In genomic region chr2:219252084-219252483, GRCh38 we compare ENCODE assay signal across 8 cellular contexts. TPM values are rescaled to one million over a fixed set of nuclear protein-coding genes. Genes with fewer than 3 reads are reported as not detected.
A peak's percentile ranks its signal among the peaks of the same experiment; 100 is the strongest.
DNase-seq lines count a peak whose midpoint lies in the region; ATAC-seq, FAIRE-seq and TF ChIP-seq lines count a peak whose summit lies in the region.

No MANE protein-coding gene starts in this region.

- H3K4me1 Mint-ChIP-seq in activated T-helper 17 cell treated with anti-CD3 and anti-CD28 coated beads, Interleukin-2, amount 50 U/mL, for 72 hours = peaks cover 53% of the 10 kb centered on the region

- TF ChIP-seq CTCF in HepG2 (CRISPR knock-in tag; IDR thresholded peaks at IDR 0.05) = no peak
- TF ChIP-seq CTCF in right lobe of liver (IDR thresholded peaks at IDR 0.05) = no peak
- no peak for TF ChIP-seq CTCF in liver (IDR thresholded peaks at IDR 0.05; ENCODE audit: low read depth, low read length, missing input control)
- TF ChIP-seq CTCF in upper lobe of right lung (IDR thresholded peaks at IDR 0.05) = no peak
- no peak for TF ChIP-seq CTCF in GM13976 (IDR thresholded peaks at IDR 0.05; ENCODE audit: borderline replicate concordance, control extremely low read depth, extremely low read depth, insufficient read depth, missing control alignments)

- H3K4me2 ChIP-seq in HepG2 (ENCODE audit: low read depth, low read length) = no peak overlapping the region

- ATAC-seq in HepG2 (no peak), right lobe of liver (no peak), upper lobe of right lung (no peak), GM21447 (IDR thresholded peaks at IDR 0.05; ENCODE audit: unreplicated experiment) (no peak)
- no peak for ATAC-seq in activated T-helper 17 cell treated with anti-CD3 and anti-CD28 coated beads, Interleukin-2, amount 50 U/mL, for 72 hours (replicated peaks)

- H3K9ac ChIP-seq in HepG2 (ENCODE audit: insufficient read depth, low read depth, low read length) = no peak overlapping the region
- no peak overlapping the region for H3K9ac ChIP-seq in liver (ENCODE audit: low read depth in 1 of 2, low read length in 2 of 2)

- no peaks in the 10 kb centered on the region for H3K9me3 ChIP-seq in HepG2 (ENCODE audit: low read length)
- H3K9me3 ChIP-seq in right lobe of liver = no peaks in the 10 kb centered on the region
- H3K9me3 ChIP-seq in liver (ENCODE audit: control insufficient read depth in 4 of 4, low read length in 3 of 4) = no peaks in the 10 kb centered on the region
- no peaks in the 10 kb centered on the region for H3K9me3 ChIP-seq in upper lobe of right lung

- TF ChIP-seq POLR2A in HepG2 (IDR thresholded peaks at IDR 0.05; ENCODE audit: insufficient read depth in 1 of 2, low read depth in 2 of 2, low read length in 2 of 2) = no peak
- no peak for TF ChIP-seq POLR2A in right lobe of liver (IDR thresholded peaks at IDR 0.05)

- no peaks in the 10 kb centered on the region for H3K9me3 Mint-ChIP-seq in activated T-helper 17 cell treated with anti-CD3 and anti-CD28 coated beads, Interleukin-2, amount 50 U/mL, for 72 hours

- POLR2A ChIA-PET in HepG2 (lab: Yijun Ruan, JAX) = interaction anchor here (0.7 to 5.7 kb wide), 4 partner anchors 9 to 44 kb away, joined by 3 to 73 read pairs (median 4); partner anchors contain the start of genes DNAJB2 and ZFAND2B

- H3K27me3 Mint-ChIP-seq in activated T-helper 17 cell treated with anti-CD3 and anti-CD28 coated beads, Interleukin-2, amount 50 U/mL, for 72 hours = no peaks in the 10 kb centered on the region

- H3K27me3 ChIP-seq in HepG2 (ENCODE audit: control insufficient read depth in 1 of 2, insufficient read depth in 2 of 2, low read length in 2 of 2) = peaks cover 2 to 35% of the 10 kb centered on the region in 2 experiments; a peak in 4 of 5 replicates
- H3K27me3 ChIP-seq in right lobe of liver = no peaks in the 10 kb centered on the region
- H3K27me3 ChIP-seq in liver (ENCODE audit: control insufficient read depth in 4 of 4, insufficient read depth in 4 of 4, low read length in 3 of 4) = no peaks in the 10 kb centered on the region
- no peaks in the 10 kb centered on the region for H3K27me3 ChIP-seq in upper lobe of right lung

- TF ChIP-seq EP300 in HepG2 (IDR thresholded peaks at IDR 0.05; ENCODE audit: low read depth in 2 of 2, low read length in 2 of 2) (no peak), HepG2 (CRISPR knock-in tag; IDR thresholded peaks at IDR 0.05; ENCODE audit: borderline replicate concordance) (no peak)

- TF ChIP-seq RAD21 in HepG2 (CRISPR knock-in tag; IDR thresholded peaks at IDR 0.05) (no peak), liver (IDR thresholded peaks at IDR 0.05) (no peak)

- H3K36me3 Mint-ChIP-seq in activated T-helper 17 cell treated with anti-CD3 and anti-CD28 coated beads, Interleukin-2, amount 50 U/mL, for 72 hours (ENCODE audit: low read depth) = peaks cover 66% of the 10 kb centered on the region

- no peak overlapping the region for H2AFZ ChIP-seq in HepG2 (ENCODE audit: low read length)

- no peak overlapping the region for H3K27ac ChIP-seq in HepG2 (ENCODE audit: extremely low read length, insufficient read depth, low read length)
- H3K27ac ChIP-seq in right lobe of liver = peak overlapping the region in 1 of 3 donors; percentile 60
- H3K27ac ChIP-seq in liver (ENCODE audit: low read depth in 1 of 2, low read length in 2 of 2) = peak overlapping the region; percentile 42 to 52
- H3K27ac ChIP-seq in upper lobe of right lung = peak overlapping the region; percentile 81

- intact Hi-C loops in HepG2 (cut with micrococcal nuclease; ENCODE audit: unreplicated experiment) (no loop called here), right lobe of liver (cut with DNase I) (no loop called here), upper lobe of right lung (cut with DNase I) (no loop called here)

- H3K4me3 ChIP-seq in HepG2 (replicated peaks in 1 of 3; ENCODE audit: insufficient read depth in 1 of 3, low read depth in 2 of 3, low read length in 3 of 3) (no peak overlapping the region), right lobe of liver (peak overlapping the region in 1 of 3 donors; percentile 67), liver (ENCODE audit: low read depth in 1 of 3, low read length in 3 of 3) (no peak overlapping the region), upper lobe of right lung (peak overlapping the region; percentile 77)

- no TSS peak for BruUV-seq in HepG2 (replicated peaks; lab: Mats Ljungman, UMichigan)

- H3K36me3 ChIP-seq in HepG2 (replicated peaks in 1 of 2; ENCODE audit: control insufficient read depth in 1 of 2, insufficient read depth in 2 of 2, low read length in 2 of 2) (peaks cover 1 to 13% of the 10 kb centered on the region in 2 experiments; a peak in 4 of 5 replicates), right lobe of liver (peaks cover 0 to 5% (median 2%) of the 10 kb centered on the region in 4 donors), liver (ENCODE audit: control insufficient read depth in 4 of 4, insufficient read depth in 3 of 4, low read depth in 1 of 4, low read length in 3 of 4) (peaks cover 0 to 3% (median 0%) of the 10 kb centered on the region in 4 donors), upper lobe of right lung (peaks cover 16% of the 10 kb centered on the region)

- WGBS in HepG2 (ENCODE audit: low lambda C conversion rate) = 77% methylated on average over 5 of the region's 5 CpGs
- WGBS in right lobe of liver (ENCODE audit: insufficient coverage, low coverage, low lambda C conversion rate, missing lambda C conversion rate) = 73% methylated on average over 2 of the region's 5 CpGs
- WGBS in liver = 85% methylated on average over 5 of the region's 5 CpGs

- H3K4me3 Mint-ChIP-seq in activated T-helper 17 cell treated with anti-CD3 and anti-CD28 coated beads, Interleukin-2, amount 50 U/mL, for 72 hours = peak overlapping the region; percentile 81

- H3K27ac Mint-ChIP-seq in activated T-helper 17 cell treated with anti-CD3 and anti-CD28 coated beads, Interleukin-2, amount 50 U/mL, for 72 hours = peak overlapping the region; percentile 95

- no peak for FAIRE-seq in HepG2 (lab: Jason Lieb, UNC)

- CTCF ChIA-PET in HepG2 (lab: Yijun Ruan, JAX; ENCODE audit: low intra/inter-chr PET ratio, low total read pairs) = interaction anchor here (0.6 kb wide), 1 partner anchor 40 kb away, joined by 3 read pairs; no protein-coding TSS in a partner anchor

- DNase-seq in HepG2 (ENCODE audit: low spot score) = no peak
- DNase-seq in right lobe of liver = no peak
- DNase-seq in upper lobe of right lung = no peak
- DNase-seq in GM13976 (ENCODE audit: low spot score) = no peak
- no peak for DNase-seq in occipital lobe (lab: John Stamatoyannopoulos, UW)

- no peaks in the 10 kb centered on the region for H4K20me1 ChIP-seq in HepG2 (ENCODE audit: insufficient read depth, low read length)

- in situ Hi-C loops in HepG2 (cut with HindIII; ENCODE audit: extremely low pct_ligation_motif_present, low pct_unique_long_range_greater_than_20kb) = no loop called here
- in situ Hi-C loops in GM13976 (cut with MboI; ENCODE audit: low sequenced_read_pairs, unreplicated experiment) = no loop called here

- H3K4me1 ChIP-seq in HepG2 (ENCODE audit: insufficient read depth, low read length) (peaks cover 71% of the 10 kb centered on the region), right lobe of liver (peaks cover 2 to 40% (median 21%) of the 10 kb centered on the region in 4 donors), liver (ENCODE audit: control insufficient read depth in 4 of 4, insufficient read depth in 4 of 4, low read length in 3 of 4) (peaks cover 19 to 58% (median 45%) of the 10 kb centered on the region in 4 donors), upper lobe of right lung (peaks cover 51% of the 10 kb centered on the region)

- no peaks in the 10 kb centered on the region for H3K79me2 ChIP-seq in HepG2 (ENCODE audit: insufficient read depth, low read length)

RNA-seq across cellular contexts. Expression of gene TUBA4B, which starts 1.0 kb away (rescaled TPM):
- total RNA-seq in HepG2 (2016; rRNA removed; fragmentation: Illumina TruSeq; extraction: Trizol) (0.18 and 0.29 TPM in 2 replicates), right lobe of liver (1 to 10 TPM in 1 of 6 experiments, under 1 TPM in 3, not detected in 2; 0.27 to 2.0 (median 0.57) TPM), liver (under 1 TPM in 1 of 2 donors, not detected in 1; 0.08 TPM), upper lobe of right lung (not detected), occipital lobe (not detected)
- 0.30 and 0.35 TPM in 2 replicates for total RNA-seq in HepG2 (2016; cell fraction: cytosol; rRNA removed; fragmentation: Illumina TruSeq; extraction: Trizol; ENCODE audit: low read depth)
- 0.18 and 0.24 TPM in 2 replicates for total RNA-seq in HepG2 (2016; cell fraction: insoluble cytoplasmic fraction; rRNA removed; fragmentation: Illumina TruSeq; extraction: Trizol)
- 0.34 and 0.41 TPM in 2 replicates for total RNA-seq in HepG2 (2016; cell fraction: membrane; rRNA removed; fragmentation: Illumina TruSeq; extraction: Trizol)
- 0.28 TPM in 1 of 2 replicates, not detected in the other for total RNA-seq in HepG2 (2016; cell fraction: nucleus; rRNA removed; fragmentation: Illumina TruSeq; extraction: Trizol)
- polyA plus RNA-seq in HepG2 (2011; rRNA removed) (0.18 and 0.22 TPM in 2 replicates), liver (under 1 TPM; 0.19 to 0.20 TPM)
- 0.32 and 0.55 TPM in 2 replicates for polyA plus RNA-seq in HepG2 (2011; cell fraction: cytosol; rRNA removed)
- polyA plus RNA-seq in HepG2 (2011; cell fraction: nucleus; rRNA removed) = 0.19 and 0.21 TPM in 2 replicates
- not detected in 2 replicates for polyA plus RNA-seq in HepG2 (2012)
- 0.10 and 0.15 TPM in 2 replicates for polyA plus RNA-seq in HepG2 (2016; cell fraction: cytosol; fragmentation: Illumina TruSeq; extraction: Trizol; ENCODE audit: low read depth)
- polyA plus RNA-seq in HepG2 (2016; cell fraction: insoluble cytoplasmic fraction; fragmentation: Illumina TruSeq; extraction: Trizol; ENCODE audit: low read depth) = 0.27 and 0.32 TPM in 2 replicates
- polyA plus RNA-seq in HepG2 (2016; cell fraction: membrane; fragmentation: Illumina TruSeq; extraction: Trizol; ENCODE audit: low read depth) = 0.21 and 0.30 TPM in 2 replicates
- polyA plus RNA-seq in HepG2 (2016; cell fraction: nucleus; fragmentation: Illumina TruSeq; extraction: Trizol; ENCODE audit: insufficient read depth, low read depth) = 0.57 TPM in 1 of 2 replicates, not detected in the other
- 0.19 TPM in 1 of 2 replicates, not detected in the other for polyA minus RNA-seq in HepG2 (2011; rRNA and poly(A)+ RNA removed; ENCODE audit: low replicate concordance)
- polyA minus RNA-seq in HepG2 (2011; cell fraction: cytosol; rRNA and poly(A)+ RNA removed) = not detected in 2 replicates
- not detected in 2 replicates for polyA minus RNA-seq in HepG2 (2011; cell fraction: nucleus; rRNA and poly(A)+ RNA removed)
- not detected for total RNA-seq in activated T-helper 17 cell treated with anti-CD3 and anti-CD28 coated beads, Interleukin-2, amount 50 U/mL, for 72 hours

RNA-seq across cellular contexts. Expression of gene TUBA4A, which starts 1.6 kb away (rescaled TPM):
- total RNA-seq in HepG2 (2016; rRNA removed; fragmentation: Illumina TruSeq; extraction: Trizol) (0.97 and 1.3 TPM in 2 replicates), right lobe of liver (100 to 1,000 TPM in 1 of 6 experiments, 10 to 100 TPM in 5; 14.9 to 114 (median 35.6) TPM), liver (10 to 100 TPM; 16.2 to 25.5 TPM), upper lobe of right lung (45.4 TPM), occipital lobe (2.7 TPM)
- 0.10 and 0.18 TPM in 2 replicates for total RNA-seq in HepG2 (2016; cell fraction: cytosol; rRNA removed; fragmentation: Illumina TruSeq; extraction: Trizol; ENCODE audit: low read depth)
- 1.2 and 2.1 TPM in 2 replicates for total RNA-seq in HepG2 (2016; cell fraction: insoluble cytoplasmic fraction; rRNA removed; fragmentation: Illumina TruSeq; extraction: Trizol)
- total RNA-seq in HepG2 (2016; cell fraction: membrane; rRNA removed; fragmentation: Illumina TruSeq; extraction: Trizol) = 0.34 and 0.52 TPM in 2 replicates
- total RNA-seq in HepG2 (2016; cell fraction: nucleus; rRNA removed; fragmentation: Illumina TruSeq; extraction: Trizol) = 0.78 and 0.81 TPM in 2 replicates
- polyA plus RNA-seq in HepG2 (2011; rRNA removed) (12.7 and 19.5 TPM in 2 replicates), liver (10 to 100 TPM; 37.6 to 63.1 TPM)
- polyA plus RNA-seq in HepG2 (2011; cell fraction: cytosol; rRNA removed) = 10.0 and 11.2 TPM in 2 replicates
- 37.1 and 38.2 TPM in 2 replicates for polyA plus RNA-seq in HepG2 (2011; cell fraction: nucleus; rRNA removed)
- polyA plus RNA-seq in HepG2 (2012) = 15.6 and 17.6 TPM in 2 replicates
- polyA plus RNA-seq in HepG2 (2016; cell fraction: cytosol; fragmentation: Illumina TruSeq; extraction: Trizol; ENCODE audit: low read depth) = 0.87 and 1.3 TPM in 2 replicates
- 2.8 TPM in 2 replicates for polyA plus RNA-seq in HepG2 (2016; cell fraction: insoluble cytoplasmic fraction; fragmentation: Illumina TruSeq; extraction: Trizol; ENCODE audit: low read depth)
- polyA plus RNA-seq in HepG2 (2016; cell fraction: membrane; fragmentation: Illumina TruSeq; extraction: Trizol; ENCODE audit: low read depth) = 0.76 and 1.1 TPM in 2 replicates
- polyA plus RNA-seq in HepG2 (2016; cell fraction: nucleus; fragmentation: Illumina TruSeq; extraction: Trizol; ENCODE audit: insufficient read depth, low read depth) = 1.9 and 3.4 TPM in 2 replicates
- 6.5 and 116 TPM in 2 replicates for polyA minus RNA-seq in HepG2 (2011; rRNA and poly(A)+ RNA removed; ENCODE audit: low replicate concordance)
- 1.8 and 2.1 TPM in 2 replicates for polyA minus RNA-seq in HepG2 (2011; cell fraction: cytosol; rRNA and poly(A)+ RNA removed)
- 2.0 and 3.0 TPM in 2 replicates for polyA minus RNA-seq in HepG2 (2011; cell fraction: nucleus; rRNA and poly(A)+ RNA removed)
- 100 to 1,000 TPM; 347 to 530 TPM for total RNA-seq in activated T-helper 17 cell treated with anti-CD3 and anti-CD28 coated beads, Interleukin-2, amount 50 U/mL, for 72 hours

RNA-seq across cellular contexts. Expression of gene STK16, which starts 6.8 kb away (rescaled TPM):
- 27.0 and 28.0 TPM in 2 replicates for total RNA-seq in HepG2 (2016; rRNA removed; fragmentation: Illumina TruSeq; extraction: Trizol)
- 31.9 and 35.5 TPM in 2 replicates for total RNA-seq in HepG2 (2016; cell fraction: cytosol; rRNA removed; fragmentation: Illumina TruSeq; extraction: Trizol; ENCODE audit: low read depth)
- 21.9 and 24.8 TPM in 2 replicates for total RNA-seq in HepG2 (2016; cell fraction: insoluble cytoplasmic fraction; rRNA removed; fragmentation: Illumina TruSeq; extraction: Trizol)
- 61.2 and 65.9 TPM in 2 replicates for total RNA-seq in HepG2 (2016; cell fraction: membrane; rRNA removed; fragmentation: Illumina TruSeq; extraction: Trizol)
- total RNA-seq in HepG2 (2016; cell fraction: nucleus; rRNA removed; fragmentation: Illumina TruSeq; extraction: Trizol) = 19.2 and 22.9 TPM in 2 replicates
- 50.9 and 60.5 TPM in 2 replicates for polyA plus RNA-seq in HepG2 (2011; rRNA removed)
- polyA plus RNA-seq in HepG2 (2011; cell fraction: cytosol; rRNA removed) = 56.2 and 60.4 TPM in 2 replicates
- polyA plus RNA-seq in HepG2 (2011; cell fraction: nucleus; rRNA removed) = 80.4 and 87.0 TPM in 2 replicates
- 25.9 and 27.6 TPM in 2 replicates for polyA plus RNA-seq in HepG2 (2012)
- polyA plus RNA-seq in HepG2 (2016; cell fraction: cytosol; fragmentation: Illumina TruSeq; extraction: Trizol; ENCODE audit: low read depth) = 43.0 and 56.8 TPM in 2 replicates
- polyA plus RNA-seq in HepG2 (2016; cell fraction: insoluble cytoplasmic fraction; fragmentation: Illumina TruSeq; extraction: Trizol; ENCODE audit: low read depth) = 23.1 and 28.9 TPM in 2 replicates
- 54.8 and 59.8 TPM in 2 replicates for polyA plus RNA-seq in HepG2 (2016; cell fraction: membrane; fragmentation: Illumina TruSeq; extraction: Trizol; ENCODE audit: low read depth)
- 35.1 and 36.1 TPM in 2 replicates for polyA plus RNA-seq in HepG2 (2016; cell fraction: nucleus; fragmentation: Illumina TruSeq; extraction: Trizol; ENCODE audit: insufficient read depth, low read depth)
- 37.1 and 63.8 TPM in 2 replicates for polyA minus RNA-seq in HepG2 (2011; rRNA and poly(A)+ RNA removed; ENCODE audit: low replicate concordance)
- 12.2 and 18.8 TPM in 2 replicates for polyA minus RNA-seq in HepG2 (2011; cell fraction: cytosol; rRNA and poly(A)+ RNA removed)
- polyA minus RNA-seq in HepG2 (2011; cell fraction: nucleus; rRNA and poly(A)+ RNA removed) = 36.2 and 47.5 TPM in 2 replicates
- 10 to 100 TPM; 17.7 to 28.1 (median 21.9) TPM for total RNA-seq in right lobe of liver
- total RNA-seq in activated T-helper 17 cell treated with anti-CD3 and anti-CD28 coated beads, Interleukin-2, amount 50 U/mL, for 72 hours = 10 to 100 TPM; 22.0 to 30.3 TPM
- total RNA-seq in liver = 10 to 100 TPM; 14.8 to 44.3 TPM
- polyA plus RNA-seq in liver = 10 to 100 TPM in 1 of 2 donors, 1 to 10 TPM in 1; 5.8 to 32.5 TPM
- total RNA-seq in upper lobe of right lung = 21.4 TPM
- total RNA-seq in occipital lobe = 15.4 TPM

RNA-seq across cellular contexts. Expression of gene GLB1L, which starts 6.8 kb away (rescaled TPM):
- total RNA-seq in HepG2 (2016; rRNA removed; fragmentation: Illumina TruSeq; extraction: Trizol) (2.7 and 6.8 TPM in 2 replicates), right lobe of liver (1 to 10 TPM; 2.1 to 4.2 (median 2.8) TPM), liver (1 to 10 TPM; 2.8 to 5.2 TPM), upper lobe of right lung (10.0 TPM), occipital lobe (2.7 TPM)
- total RNA-seq in HepG2 (2016; cell fraction: cytosol; rRNA removed; fragmentation: Illumina TruSeq; extraction: Trizol; ENCODE audit: low read depth) = 1.8 and 3.4 TPM in 2 replicates
- 2.6 and 6.8 TPM in 2 replicates for total RNA-seq in HepG2 (2016; cell fraction: insoluble cytoplasmic fraction; rRNA removed; fragmentation: Illumina TruSeq; extraction: Trizol)
- total RNA-seq in HepG2 (2016; cell fraction: membrane; rRNA removed; fragmentation: Illumina TruSeq; extraction: Trizol) = 4.9 and 6.4 TPM in 2 replicates
- 5.0 and 7.5 TPM in 2 replicates for total RNA-seq in HepG2 (2016; cell fraction: nucleus; rRNA removed; fragmentation: Illumina TruSeq; extraction: Trizol)
- polyA plus RNA-seq in HepG2 (2011; rRNA removed) (6.2 and 7.3 TPM in 2 replicates), liver (1 to 10 TPM; 2.3 TPM)
- 5.5 and 6.3 TPM in 2 replicates for polyA plus RNA-seq in HepG2 (2011; cell fraction: cytosol; rRNA removed)
- 6.0 and 6.8 TPM in 2 replicates for polyA plus RNA-seq in HepG2 (2011; cell fraction: nucleus; rRNA removed)
- 3.7 and 4.4 TPM in 2 replicates for polyA plus RNA-seq in HepG2 (2012)
- 1.5 and 2.7 TPM in 2 replicates for polyA plus RNA-seq in HepG2 (2016; cell fraction: cytosol; fragmentation: Illumina TruSeq; extraction: Trizol; ENCODE audit: low read depth)
- polyA plus RNA-seq in HepG2 (2016; cell fraction: insoluble cytoplasmic fraction; fragmentation: Illumina TruSeq; extraction: Trizol; ENCODE audit: low read depth) = 2.3 and 3.0 TPM in 2 replicates
- polyA plus RNA-seq in HepG2 (2016; cell fraction: membrane; fragmentation: Illumina TruSeq; extraction: Trizol; ENCODE audit: low read depth) = 3.5 and 4.0 TPM in 2 replicates
- polyA plus RNA-seq in HepG2 (2016; cell fraction: nucleus; fragmentation: Illumina TruSeq; extraction: Trizol; ENCODE audit: insufficient read depth, low read depth) = 9.0 and 11.6 TPM in 2 replicates
- polyA minus RNA-seq in HepG2 (2011; rRNA and poly(A)+ RNA removed; ENCODE audit: low replicate concordance) = 5.1 and 6.4 TPM in 2 replicates
- 1.7 and 2.6 TPM in 2 replicates for polyA minus RNA-seq in HepG2 (2011; cell fraction: cytosol; rRNA and poly(A)+ RNA removed)
- 6.1 and 6.7 TPM in 2 replicates for polyA minus RNA-seq in HepG2 (2011; cell fraction: nucleus; rRNA and poly(A)+ RNA removed)
- total RNA-seq in activated T-helper 17 cell treated with anti-CD3 and anti-CD28 coated beads, Interleukin-2, amount 50 U/mL, for 72 hours = 1 to 10 TPM; 2.8 to 5.3 TPM

RNA-seq across cellular contexts. Expression of gene ANKZF1, which starts 22.5 kb away (rescaled TPM):
- total RNA-seq in HepG2 (2016; rRNA removed; fragmentation: Illumina TruSeq; extraction: Trizol) = 14.6 and 25.3 TPM in 2 replicates
- 7.2 and 11.5 TPM in 2 replicates for total RNA-seq in HepG2 (2016; cell fraction: cytosol; rRNA removed; fragmentation: Illumina TruSeq; extraction: Trizol; ENCODE audit: low read depth)
- total RNA-seq in HepG2 (2016; cell fraction: insoluble cytoplasmic fraction; rRNA removed; fragmentation: Illumina TruSeq; extraction: Trizol) = 15.1 and 28.1 TPM in 2 replicates
- total RNA-seq in HepG2 (2016; cell fraction: membrane; rRNA removed; fragmentation: Illumina TruSeq; extraction: Trizol) = 9.6 and 9.7 TPM in 2 replicates
- total RNA-seq in HepG2 (2016; cell fraction: nucleus; rRNA removed; fragmentation: Illumina TruSeq; extraction: Trizol) = 35.5 and 43.3 TPM in 2 replicates
- polyA plus RNA-seq in HepG2 (2011; rRNA removed) = 128 and 131 TPM in 2 replicates
- polyA plus RNA-seq in HepG2 (2011; cell fraction: cytosol; rRNA removed) = 31.4 and 41.4 TPM in 2 replicates
- 741 and 801 TPM in 2 replicates for polyA plus RNA-seq in HepG2 (2011; cell fraction: nucleus; rRNA removed)
- polyA plus RNA-seq in HepG2 (2012) = 97.7 and 105 TPM in 2 replicates
- 1.9 and 2.1 TPM in 2 replicates for polyA plus RNA-seq in HepG2 (2016; cell fraction: cytosol; fragmentation: Illumina TruSeq; extraction: Trizol; ENCODE audit: low read depth)
- polyA plus RNA-seq in HepG2 (2016; cell fraction: insoluble cytoplasmic fraction; fragmentation: Illumina TruSeq; extraction: Trizol; ENCODE audit: low read depth) = 12.2 and 12.4 TPM in 2 replicates
- polyA plus RNA-seq in HepG2 (2016; cell fraction: membrane; fragmentation: Illumina TruSeq; extraction: Trizol; ENCODE audit: low read depth) = 3.0 and 3.3 TPM in 2 replicates
- polyA plus RNA-seq in HepG2 (2016; cell fraction: nucleus; fragmentation: Illumina TruSeq; extraction: Trizol; ENCODE audit: insufficient read depth, low read depth) = 74.4 and 78.7 TPM in 2 replicates
- 27.1 and 66.1 TPM in 2 replicates for polyA minus RNA-seq in HepG2 (2011; rRNA and poly(A)+ RNA removed; ENCODE audit: low replicate concordance)
- polyA minus RNA-seq in HepG2 (2011; cell fraction: cytosol; rRNA and poly(A)+ RNA removed) = 26.1 and 28.4 TPM in 2 replicates
- polyA minus RNA-seq in HepG2 (2011; cell fraction: nucleus; rRNA and poly(A)+ RNA removed) = 218 and 249 TPM in 2 replicates
- total RNA-seq in right lobe of liver = 10 to 100 TPM; 19.3 to 27.8 (median 24.5) TPM
- 100 to 1,000 TPM; 109 to 367 TPM for total RNA-seq in activated T-helper 17 cell treated with anti-CD3 and anti-CD28 coated beads, Interleukin-2, amount 50 U/mL, for 72 hours
- 10 to 100 TPM; 15.5 to 30.6 TPM for total RNA-seq in liver
- polyA plus RNA-seq in liver = 10 to 100 TPM in 1 of 2 donors, 1 to 10 TPM in 1; 9.0 to 25.5 TPM
- 37.6 TPM for total RNA-seq in upper lobe of right lung
- 40.4 TPM for total RNA-seq in occipital lobe
